ENCODE assay signal across 8 cellular contexts in the genomic region with DNA sequence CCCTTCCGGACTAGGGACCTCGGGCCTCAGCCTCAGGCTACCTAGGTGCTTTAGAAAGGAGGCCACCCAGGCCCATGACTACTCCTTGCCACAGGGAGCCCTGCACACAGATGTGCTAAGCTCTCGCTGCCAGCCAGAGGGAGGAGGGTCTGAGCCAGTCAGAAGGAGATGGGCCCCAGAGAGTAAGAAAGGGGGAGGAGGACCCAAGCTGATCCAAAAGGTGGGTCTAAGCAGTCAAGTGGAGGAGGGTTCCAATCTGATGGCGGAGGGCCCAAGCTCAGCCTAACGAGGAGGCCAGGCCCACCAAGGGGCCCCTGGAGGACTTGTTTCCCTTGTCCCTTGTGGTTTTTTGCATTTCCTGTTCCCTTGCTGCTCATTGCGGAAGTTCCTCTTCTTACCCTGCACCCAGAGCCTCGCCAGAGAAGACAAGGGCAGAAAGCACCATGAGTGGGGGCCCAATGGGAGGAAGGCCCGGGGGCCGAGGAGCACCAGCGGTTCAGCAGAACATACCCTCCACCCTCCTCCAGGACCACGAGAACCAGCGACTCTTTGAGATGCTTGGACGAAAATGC. TPM values are rescaled to one million over a fixed set of nuclear protein-coding genes. Genes with fewer than 3 reads are reported as not detected.
DNase-seq lines count a peak whose midpoint lies in the region; ATAC-seq and TF ChIP-seq lines count a peak whose summit lies in the region.

Gene WAS, plus strand, starts transcription at position 389 of the 572 bp plus-strand sequence. Its CDS starts 55 bp downstream, at position 444.

- no peaks in the 10 kb centered on the region for H3K36me3 ChIP-seq in WERI-Rb-1

- H3K36me3 Mint-ChIP-seq in CD4-positive, alpha-beta T cell (ENCODE audit: low read depth), result peaks cover 52% of the 10 kb centered on the region

- POLR2A ChIA-PET in CD4-positive, alpha-beta T cell (lab: Charles Lee), result interaction anchor here (0.8 to 2.6 kb wide), 15 partner anchors 9 to 276 kb away, joined by 3 to 26 read pairs (median 7); partner anchors contain the start of genes HDAC6, PQBP1, RBM3 and SLC35A2

- peak in 8 of 10 experiments; percentile 14 to 46 (median 25) for DNase-seq in CD4-positive, alpha-beta T cell
- DNase-seq in NB4 (ENCODE audit: low read depth) (peak; percentile 89), posterior vena cava (ENCODE audit: low spot score) (peak; percentile 76), H4 (ENCODE audit: low spot score) (no peak), WERI-Rb-1 (no peak), EL (no peak)
- DNase-seq in activated naive CD4-positive, alpha-beta T cell treated with anti-CD3 and anti-CD28 coated beads, Interleukin-2, amount 50 U/mL, for 16 hours, result peak; percentile 48

- peak within 1 kb of the TSS; percentile 96 for H3K27ac Mint-ChIP-seq in CD4-positive, alpha-beta T cell

- CTCF ChIA-PET in CD4-positive, alpha-beta T cell (lab: Charles Lee), result interaction anchor here (1.3 to 1.6 kb wide), 2 partner anchors 30 to 35 kb away, joined by 4 read pairs; no protein-coding TSS in a partner anchor

- peak; percentile 85 for ATAC-seq in CD4-positive, alpha-beta T cell (ENCODE audit: poor library complexity)
- ATAC-seq in GM21360 (IDR thresholded peaks at IDR 0.05; ENCODE audit: unreplicated experiment), result peak; percentile 58

- TF ChIP-seq POLR2A in NB4 (IDR thresholded peaks at IDR 0.05; ENCODE audit: extremely low read depth, insufficient read length), result peak; percentile 41

- peak within 1 kb of the TSS; percentile 67 for H3K4me3 ChIP-seq in NB4 (ENCODE audit: low read depth, low read length)
- no peak within 1 kb of the TSS for H3K4me3 ChIP-seq in WERI-Rb-1 (ENCODE audit: low read depth, low read length)

- TF ChIP-seq CTCF in CD4-positive, alpha-beta T cell (IDR thresholded peaks at IDR 0.05), result no peak
- TF ChIP-seq CTCF in NB4 (IDR thresholded peaks at IDR 0.05; ENCODE audit: low read depth, low read length) (no peak), WERI-Rb-1 (IDR thresholded peaks at IDR 0.05; ENCODE audit: low read depth, low read length) (no peak)

- intact Hi-C loops in CD4-positive, alpha-beta T cell (cut with DNase I, micrococcal nuclease), result loop anchor here in 1 of 2 experiments (2.0 kb wide), 1 partner anchor 13 kb away; the partner anchor contains the start of gene SUV39H1
- intact Hi-C loops in posterior vena cava (cut with DNase I), result no loop called here

- no peaks in the 10 kb centered on the region for H3K27me3 ChIP-seq in CD4-positive, alpha-beta T cell (ENCODE audit: control insufficient read depth, insufficient read depth, low read length)
- peaks cover 11% of the 10 kb centered on the region for H3K27me3 ChIP-seq in WERI-Rb-1 (ENCODE audit: insufficient read depth, low read depth, severe bottlenecking)

- H3K27ac ChIP-seq in CD4-positive, alpha-beta T cell (ENCODE audit: low read depth, low read length), result peak within 1 kb of the TSS; percentile 73
- no peak within 1 kb of the TSS for H3K27ac ChIP-seq in WERI-Rb-1

- no peaks in the 10 kb centered on the region for H3K9me3 Mint-ChIP-seq in CD4-positive, alpha-beta T cell

- no peaks in the 10 kb centered on the region for H3K9me3 ChIP-seq in CD4-positive, alpha-beta T cell (ENCODE audit: control insufficient read depth, low read length)
- no peaks in the 10 kb centered on the region for H3K9me3 ChIP-seq in WERI-Rb-1 (ENCODE audit: severe bottlenecking)

- H3K4me1 Mint-ChIP-seq in CD4-positive, alpha-beta T cell (ENCODE audit: low read depth), result peaks cover 50% of the 10 kb centered on the region

- no peaks in the 10 kb centered on the region for H3K27me3 Mint-ChIP-seq in CD4-positive, alpha-beta T cell

- peak within 1 kb of the TSS; percentile 95 for H3K4me3 Mint-ChIP-seq in CD4-positive, alpha-beta T cell

RNA-seq across cellular contexts. Expression of gene WAS, which starts in this region (rescaled TPM):
- total RNA-seq in CD4-positive, alpha-beta T cell, result 10 to 100 TPM; 63.7 to 67.4 TPM
- total RNA-seq in posterior vena cava, result 10 to 100 TPM in 1 of 2 donors, 1 to 10 TPM in 1; 7.3 to 12.2 TPM
- total RNA-seq in H4 (2014; rRNA removed; shearing (Covaris generic)), result 0.10 and 0.16 TPM in 2 replicates

Comparison
In these comparisons a context has a peak if more than half of its experiments do, and no peak if none do; other contexts are left out.
1. RNA of gene WAS (total RNA-seq): 63.7 to 67.4 TPM in CD4-positive, alpha-beta T cell; 7.3 to 12.2 TPM in posterior vena cava and 0.10 to 0.16 TPM in H4; every median in the first group is over 4 times any median in the second.
2. DNase-seq: peak in CD4-positive, alpha-beta T cell (8 of 10), NB4 (single experiment), activated naive CD4-positive, alpha-beta T cell treated with anti-CD3 and anti-CD28 coated beads, Interleukin-2, amount 50 U/mL, for 16 hours (single experiment) and posterior vena cava (single experiment); none in H4 (single experiment), WERI-Rb-1 (single experiment) and EL (single experiment).